In genomic region chr5:61162010-61162831, GRCh38 we compare ENCODE assay signal across 1 cellular context.
TF ChIP-seq lines count a peak whose summit lies in the region.

Gene SMIM15, minus strand, starts transcription at chr5:61162468. Its CDS starts 2,297 bp downstream, at chr5:61160171.

TF ChIP-seq in H1, 55 proteins besides CTCF, POLR2A, EP300 and RAD21:
- TF ChIP-seq SP4 (IDR thresholded peaks at IDR 0.05; ENCODE audit: low read length) (no peak), CEBPB (IDR thresholded peaks at IDR 0.05; ENCODE audit: low read depth, low read length) (no peak), TCF12 (IDR thresholded peaks at IDR 0.05; ENCODE audit: low read depth, low read length) (no peak), CBX5 (IDR thresholded peaks at IDR 0.05; ENCODE audit: low read depth, low read length) (no peak), CREB1 (IDR thresholded peaks at IDR 0.05) (peak; percentile 8; the same call in 1 of the 2 replicates), BCL11A (IDR thresholded peaks at IDR 0.05; ENCODE audit: low read depth in 2 of 2, low read length in 2 of 2) (no peak), HDAC2 (IDR thresholded peaks at IDR 0.05; ENCODE audit: borderline replicate concordance in 1 of 2, low read depth in 2 of 2, low read length in 2 of 2) (peak; percentile 48 to 98; a peak in 2 of 4 replicates), CHD2 (IDR thresholded peaks at IDR 0.05; ENCODE audit: low read length) (no peak), GABPA (IDR thresholded peaks at IDR 0.05; ENCODE audit: borderline replicate concordance, insufficient read depth, low read length) (peak; percentile 89; the same call in 1 of the 2 replicates), RBBP5 (IDR thresholded peaks at IDR 0.05; ENCODE audit: borderline replicate concordance, low read depth, low read length) (peak; percentile 53; the same call in 1 of the 2 replicates), ZNF274 (IDR thresholded peaks at IDR 0.05; ENCODE audit: borderline replicate concordance, extremely low read depth, low read length) (no peak), MAFK (IDR thresholded peaks at IDR 0.05; ENCODE audit: low read depth, low read length) (no peak), HDAC6 (IDR thresholded peaks at IDR 0.05; ENCODE audit: low read depth, low read length) (no peak), SP2 (IDR thresholded peaks at IDR 0.05; ENCODE audit: low read length) (no peak), KDM5A (IDR thresholded peaks at IDR 0.05; ENCODE audit: low read length) (no peak; the same call in 1 of the 2 replicates), EZH2 (IDR thresholded peaks at IDR 0.05; ENCODE audit: low read depth, low read length, severe bottlenecking) (no peak), BRCA1 (IDR thresholded peaks at IDR 0.05; ENCODE audit: low read depth, low read length) (no peak), RNF2 (IDR thresholded peaks at IDR 0.05; ENCODE audit: borderline replicate concordance, low read depth, low read length, missing control alignments, poor library complexity, severe bottlenecking) (no peak), TAF7 (optimal IDR thresholded peaks at IDR 0.05; ENCODE audit: borderline replicate concordance, low read depth, low read length) (peak; percentile 84), NRF1 (IDR thresholded peaks at IDR 0.05; ENCODE audit: low read depth, low read length) (no peak), TAF1 (IDR thresholded peaks at IDR 0.05; ENCODE audit: low read depth, low read length) (peak; percentile 89), RXRA (IDR thresholded peaks at IDR 0.05; ENCODE audit: insufficient read depth, low read depth, low read length) (no peak), YY1 (IDR thresholded peaks at IDR 0.05; ENCODE audit: low read depth, low read length) (peak; percentile 90), ASH2L (IDR thresholded peaks at IDR 0.05; ENCODE audit: low read length) (peak; percentile 99), BACH1 (IDR thresholded peaks at IDR 0.05; ENCODE audit: low read length) (peak; percentile 59; the same call in 1 of the 2 replicates), NANOG (IDR thresholded peaks at IDR 0.05; ENCODE audit: insufficient read depth, low read depth, low read length, poor library complexity, severe bottlenecking) (no peak), POLR2AphosphoS5 (IDR thresholded peaks at IDR 0.05; ENCODE audit: low read depth, low read length) (no peak; the same call in none of the 2 replicates), SIX5 (IDR thresholded peaks at IDR 0.05; ENCODE audit: low read depth, low read length) (no peak), KDM4A (IDR thresholded peaks at IDR 0.05; ENCODE audit: low read depth, low read length, severe bottlenecking) (peak; percentile 71), SUZ12 (IDR thresholded peaks at IDR 0.05; ENCODE audit: low read length) (no peak), RFX5 (IDR thresholded peaks at IDR 0.05; ENCODE audit: borderline replicate concordance, low read depth, low read length) (no peak), TEAD4 (IDR thresholded peaks at IDR 0.05; ENCODE audit: low read depth, low read length) (no peak), PHF8 (conservative IDR thresholded peaks at IDR 0.05; ENCODE audit: low read depth, low read length) (peak; percentile 88), CHD1 (IDR thresholded peaks at IDR 0.05; ENCODE audit: low read depth, low read length) (no peak), CTBP2 (IDR thresholded peaks at IDR 0.05; ENCODE audit: borderline replicate concordance, insufficient read depth, insufficient read length, low read length) (no peak), CBX8 (IDR thresholded peaks at IDR 0.05; ENCODE audit: borderline replicate concordance, low read depth, low read length) (no peak), JUND (IDR thresholded peaks at IDR 0.05; ENCODE audit: low read length) (no peak), JUN (IDR thresholded peaks at IDR 0.05; ENCODE audit: low read depth, low read length) (no peak), MAX (IDR thresholded peaks at IDR 0.05) (peak; percentile 49; the same call in 1 of the 2 replicates), TBP (IDR thresholded peaks at IDR 0.05; ENCODE audit: low read depth, low read length) (peak; percentile 84), SAP30 (IDR thresholded peaks at IDR 0.05; ENCODE audit: insufficient read depth, insufficient replicate concordance, low read length) (no peak), ATF3 (IDR thresholded peaks at IDR 0.05; ENCODE audit: insufficient read depth, low read depth, low read length) (no peak), E2F6 (IDR thresholded peaks at IDR 0.05) (peak; percentile 58), GTF2F1 (IDR thresholded peaks at IDR 0.05; ENCODE audit: borderline replicate concordance, low read depth, low read length) (no peak), EGR1 (IDR thresholded peaks at IDR 0.05; ENCODE audit: borderline replicate concordance, low read depth, low read length) (peak; percentile 34; the same call in 1 of the 2 replicates), FOSL1 (IDR thresholded peaks at IDR 0.05; ENCODE audit: insufficient read depth, low read depth, low read length) (no peak), USF2 (IDR thresholded peaks at IDR 0.05; ENCODE audit: low read length) (no peak), SP1 (IDR thresholded peaks at IDR 0.05; ENCODE audit: low read depth, low read length) (no peak), KDM1A (IDR thresholded peaks at IDR 0.05; ENCODE audit: borderline replicate concordance, low read length) (no peak; the same call in 1 of the 2 replicates), CHD7 (IDR thresholded peaks at IDR 0.05; ENCODE audit: insufficient replicate concordance, low read length) (no peak), SIRT6 (IDR thresholded peaks at IDR 0.05; ENCODE audit: low read length) (no peak), SRF (IDR thresholded peaks at IDR 0.05; ENCODE audit: low read depth, low read length) (no peak), POU5F1 (IDR thresholded peaks at IDR 0.05; ENCODE audit: low read depth, low read length) (no peak), SIN3A (conservative IDR thresholded peaks at IDR 0.05 in 1 of 2, IDR thresholded peaks at IDR 0.05 in 1 of 2; ENCODE audit: low read depth in 1 of 2, low read length in 2 of 2) (no peak; a peak in 1 of 4 replicates), ATF2 (IDR thresholded peaks at IDR 0.05; ENCODE audit: low read length) (no peak)
